ENCODE assay signal across 7 cellular contexts in the genomic region with DNA sequence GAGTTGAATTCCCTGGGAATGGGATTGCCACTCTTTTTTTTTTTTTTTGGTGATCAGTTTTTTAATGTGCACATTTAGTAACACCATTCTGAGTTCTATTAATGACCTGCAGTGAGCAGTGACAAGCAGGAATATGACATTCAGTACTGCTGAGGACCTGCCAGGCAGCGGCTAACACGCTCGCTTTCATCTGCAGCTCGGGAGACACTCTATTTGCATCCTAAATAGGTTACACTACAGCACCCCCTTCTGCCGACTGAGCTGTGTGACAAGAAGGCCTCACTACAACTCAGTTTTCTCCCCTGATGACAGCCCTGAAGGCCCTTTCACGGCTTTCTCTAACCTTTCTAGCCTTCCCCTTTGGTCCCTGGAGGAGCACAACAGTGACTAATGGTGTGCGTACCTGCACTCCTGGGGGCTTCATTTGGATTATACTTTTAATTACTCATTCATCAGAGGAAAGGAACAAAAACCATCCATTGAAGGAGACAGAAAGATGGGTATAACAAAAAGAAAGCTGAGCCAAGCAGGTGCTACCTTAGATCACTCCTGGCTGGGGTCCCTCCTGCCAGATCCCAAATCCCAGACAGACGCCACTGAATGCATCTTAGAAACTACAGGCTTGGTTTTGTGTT.
DNase-seq lines count a peak whose midpoint lies in the region; ATAC-seq and TF ChIP-seq lines count a peak whose summit lies in the region.

No MANE protein-coding gene starts in this region.

- DNase-seq in GM10266 (ENCODE audit: extremely low spot score) (peak; percentile 11), NCI-H2196 treated with DMSO at 0.1 percent for 48 hours (lab: John Stamatoyannopoulos, UW; ENCODE audit: unreplicated experiment) (peak; percentile 13), cardiac muscle cell (ENCODE audit: low read depth in 1 of 2, low spot score in 1 of 2) (peak; percentile 87 to 92), posterior vena cava (ENCODE audit: low spot score) (peak; percentile 86)
- DNase-seq in activated naive CD8-positive, alpha-beta T cell treated with anti-CD3 and anti-CD28 coated beads for 36 hours = peak; percentile 3
- no peak for DNase-seq in effector memory CD8-positive, alpha-beta T cell

- peak; percentile 79 for ATAC-seq in HG03066 (IDR thresholded peaks at IDR 0.05; ENCODE audit: low read depth, unreplicated experiment)
- no peak for ATAC-seq in effector memory CD8-positive, alpha-beta T cell (replicated peaks)

- H3K9me3 ChIP-seq in cardiac muscle cell (ENCODE audit: low read depth) = no peaks in the 10 kb centered on the region

- no peak overlapping the region for H3K4me3 Mint-ChIP-seq in activated naive CD8-positive, alpha-beta T cell treated with anti-CD3 and anti-CD28 coated beads for 36 hours
- no peak overlapping the region for H3K4me3 Mint-ChIP-seq in effector memory CD8-positive, alpha-beta T cell

- H3K27me3 ChIP-seq in cardiac muscle cell = no peaks in the 10 kb centered on the region

- no peaks in the 10 kb centered on the region for H3K9me3 Mint-ChIP-seq in activated naive CD8-positive, alpha-beta T cell treated with anti-CD3 and anti-CD28 coated beads for 36 hours
- H3K9me3 Mint-ChIP-seq in effector memory CD8-positive, alpha-beta T cell = peaks cover 0 to 6% of the 10 kb centered on the region in 2 donors

- TF ChIP-seq CTCF in GM10266 (IDR thresholded peaks at IDR 0.05; ENCODE audit: control insufficient read depth, insufficient read depth, low read depth, missing control alignments) = peak; percentile 32
- TF ChIP-seq CTCF in cardiac muscle cell (IDR thresholded peaks at IDR 0.05; ENCODE audit: low read depth, low read length) = peak; percentile 70

- no peak overlapping the region for H3K4me3 ChIP-seq in cardiac muscle cell

- peaks cover 23% of the 10 kb centered on the region for H3K4me1 ChIP-seq in cardiac muscle cell (ENCODE audit: low read depth)

- no peaks in the 10 kb centered on the region for H3K36me3 Mint-ChIP-seq in activated naive CD8-positive, alpha-beta T cell treated with anti-CD3 and anti-CD28 coated beads for 36 hours
- H3K36me3 Mint-ChIP-seq in effector memory CD8-positive, alpha-beta T cell (ENCODE audit: insufficient read depth) = no peaks in the 10 kb centered on the region

- no peak overlapping the region for H3K27ac Mint-ChIP-seq in activated naive CD8-positive, alpha-beta T cell treated with anti-CD3 and anti-CD28 coated beads for 36 hours
- H3K27ac Mint-ChIP-seq in effector memory CD8-positive, alpha-beta T cell = no peak overlapping the region

- no peaks in the 10 kb centered on the region for H3K4me1 Mint-ChIP-seq in activated naive CD8-positive, alpha-beta T cell treated with anti-CD3 and anti-CD28 coated beads for 36 hours
- no peaks in the 10 kb centered on the region for H3K4me1 Mint-ChIP-seq in effector memory CD8-positive, alpha-beta T cell (ENCODE audit: low read depth in 2 of 2)

- no peaks in the 10 kb centered on the region for H3K36me3 ChIP-seq in cardiac muscle cell

- intact Hi-C loops in posterior vena cava (cut with DNase I) = loop anchor here (5.0 to 10.0 kb wide), 3 partner anchors 241 to 901 kb away; a partner anchor contains a TSS

- peak overlapping the region; percentile 86 for H3K27ac ChIP-seq in cardiac muscle cell

- peaks cover 21% of the 10 kb centered on the region for H3K27me3 Mint-ChIP-seq in activated naive CD8-positive, alpha-beta T cell treated with anti-CD3 and anti-CD28 coated beads for 36 hours
- H3K27me3 Mint-ChIP-seq in effector memory CD8-positive, alpha-beta T cell = peaks cover 0 to 9% of the 10 kb centered on the region in 2 donors

Comparison
In these comparisons a context has a peak if more than half of its experiments do, and no peak if none do; other contexts are left out.
1. DNase-seq: peak in GM10266 (single experiment), NCI-H2196 treated with DMSO at 0.1 percent for 48 hours (single experiment), activated naive CD8-positive, alpha-beta T cell treated with anti-CD3 and anti-CD28 coated beads for 36 hours (single experiment), cardiac muscle cell (2 of 2) and posterior vena cava (single experiment); none in effector memory CD8-positive, alpha-beta T cell (0 of 3).